In the genomic region with DNA sequence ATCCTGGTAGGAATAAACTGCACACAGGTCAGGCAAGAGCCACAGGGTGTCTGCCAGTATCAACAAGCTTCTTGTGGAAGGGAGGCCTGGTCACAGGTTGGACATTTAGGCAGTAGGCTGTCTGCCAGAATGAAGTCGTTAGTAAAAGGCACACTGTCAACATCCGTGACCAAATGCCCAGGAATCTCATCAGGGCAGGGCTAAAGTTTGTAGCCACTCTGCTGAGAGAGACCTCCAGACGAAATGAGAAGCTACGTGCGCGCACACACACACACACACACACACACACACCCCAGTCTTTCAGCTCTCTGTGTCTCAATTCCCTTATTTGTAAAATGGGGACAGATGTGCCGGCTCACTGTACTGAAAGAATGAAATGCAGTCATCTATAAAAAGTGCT, we compare ENCODE assay signal across 18 cellular contexts.
"Had no signal": no experiment of that assay in that cellular context is flagged by ENCODE, and none has a peak within 500 bp of the region (broad histone marks: within the 10 kb centered on the region; RNA-seq: fewer than 3 reads in every experiment).

No MANE protein-coding gene starts in this region.

- H3K9me3 Mint-ChIP-seq: endodermal cell had no signal

- H3K4me3 ChIP-seq: mucosa of descending colon, upper lobe of right lung had no signal

- DNase-seq: activated CD4-positive, alpha-beta T cell treated with anti-CD3 and anti-CD28 coated beads for 1 hour; activated CD4-positive, alpha-beta T cell treated with anti-CD3 and anti-CD28 coated beads, Interleukin-2, amount 50 U/mL, for 48 hours; activated CD8-positive, alpha-beta memory T cell treated with anti-CD3 and anti-CD28 coated beads, Interleukin-2, amount 10 ng/mL, durations not matched to agents 7 days and 5 days; activated gamma-delta T cell; activated T-cell treated with anti-CD3 and anti-CD28 coated beads, Interleukin-2, amount 50 U/mL, for 48 hours; amygdala; endodermal cell; erythroblast; glutamatergic neuron; immature natural killer cell; left colon; mucosa of descending colon; stimulated activated CD4-positive, alpha-beta T cell treated with anti-CD3 and anti-CD28 coated beads, Interleukin-4, amount 100 ng/mL, for 1 hour; stimulated activated CD8-positive, alpha-beta memory T cell treated with anti-CD3 and anti-CD28 coated beads, Interleukin-4, amount 100 ng/mL, for 48 hours; stimulated activated naive CD8-positive, alpha-beta T cell treated with anti-CD3 and anti-CD28 coated beads, Interleukin-15, Interleukin-2, amounts not matched to agents 100 U/mL and 50 U/mL, for 24 hours; upper lobe of right lung had no signal

- H3K4me3 Mint-ChIP-seq: activated CD8-positive, alpha-beta memory T cell treated with anti-CD3 and anti-CD28 coated beads, Interleukin-2, amount 10 ng/mL, durations not matched to agents 7 days and 5 days; activated naive CD8-positive, alpha-beta T cell; endodermal cell; immature natural killer cell; natural killer cell treated with Interleukin-12 subunit alpha and Interleukin-12 subunit beta and Interleukin-15 and Interleukin-18, amount 100 ng/mL, for 72 hours had no signal

- H3K27ac Mint-ChIP-seq: activated CD8-positive, alpha-beta memory T cell treated with anti-CD3 and anti-CD28 coated beads, Interleukin-2, amount 10 ng/mL, durations not matched to agents 7 days and 5 days; activated naive CD8-positive, alpha-beta T cell; endodermal cell; immature natural killer cell; natural killer cell treated with Interleukin-12 subunit alpha and Interleukin-12 subunit beta and Interleukin-15 and Interleukin-18, amount 100 ng/mL, for 72 hours had no signal

- H3K27me3 Mint-ChIP-seq: activated CD8-positive, alpha-beta memory T cell treated with anti-CD3 and anti-CD28 coated beads, Interleukin-2, amount 10 ng/mL, durations not matched to agents 7 days and 5 days; activated naive CD8-positive, alpha-beta T cell; natural killer cell treated with Interleukin-12 subunit alpha and Interleukin-12 subunit beta and Interleukin-15 and Interleukin-18, amount 100 ng/mL, for 72 hours had no signal

- H3K4me1 Mint-ChIP-seq: activated CD8-positive, alpha-beta memory T cell treated with anti-CD3 and anti-CD28 coated beads, Interleukin-2, amount 10 ng/mL, durations not matched to agents 7 days and 5 days; endodermal cell; immature natural killer cell had no signal

- H3K9me3 ChIP-seq: mucosa of descending colon, upper lobe of right lung had no signal

- H3K36me3 ChIP-seq: upper lobe of right lung had no signal

- H3K4me1 ChIP-seq: upper lobe of right lung had no signal

- ATAC-seq: activated CD8-positive, alpha-beta memory T cell treated with anti-CD3 and anti-CD28 coated beads, Interleukin-2, amount 10 ng/mL, durations not matched to agents 7 days and 5 days; left colon; mucosa of descending colon; natural killer cell treated with Interleukin-12 subunit alpha and Interleukin-12 subunit beta and Interleukin-15 and Interleukin-18, amount 100 ng/mL, for 72 hours; stimulated activated naive CD8-positive, alpha-beta T cell treated with anti-CD3 and anti-CD28 coated beads, Interleukin-15, Interleukin-2, amounts not matched to agents 100 U/mL and 50 U/mL, for 24 hours; upper lobe of right lung had no signal

- H3K36me3 Mint-ChIP-seq: activated CD8-positive, alpha-beta memory T cell treated with anti-CD3 and anti-CD28 coated beads, Interleukin-2, amount 10 ng/mL, durations not matched to agents 7 days and 5 days; activated naive CD8-positive, alpha-beta T cell; immature natural killer cell; natural killer cell treated with Interleukin-12 subunit alpha and Interleukin-12 subunit beta and Interleukin-15 and Interleukin-18, amount 100 ng/mL, for 72 hours had no signal

- H3K27me3 ChIP-seq: upper lobe of right lung had no signal

- H3K27ac ChIP-seq: upper lobe of right lung had no signal
